In the genomic region with DNA sequence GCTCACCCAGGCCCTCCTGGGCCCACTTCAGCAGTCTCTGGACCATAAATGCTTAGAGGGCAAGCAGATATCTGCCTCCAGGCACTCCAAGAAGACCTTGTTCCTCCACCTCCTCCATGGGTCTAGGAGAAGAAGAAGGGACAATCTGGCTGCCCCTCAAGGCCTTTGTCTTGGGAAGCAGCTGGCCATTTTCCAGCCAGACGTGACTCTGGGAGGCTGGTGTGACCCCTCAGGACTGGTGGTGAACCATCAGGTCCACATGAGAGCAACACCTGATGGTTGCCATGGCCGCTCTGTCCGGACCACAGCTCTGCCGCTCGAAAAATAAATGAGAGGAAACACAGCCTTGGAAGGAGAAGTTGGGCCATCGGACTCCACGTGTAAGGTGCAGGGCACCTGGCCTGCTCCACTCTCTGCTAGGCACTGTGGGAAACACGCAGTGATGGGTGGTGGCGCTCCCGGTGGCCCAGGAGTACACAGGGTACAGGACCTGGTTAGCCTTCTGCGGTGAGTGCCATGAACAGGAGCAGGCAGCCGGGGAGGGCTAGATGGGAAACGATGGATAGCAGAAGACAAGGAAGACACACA, we compare ENCODE assay signal across 18 cellular contexts. TPM values are rescaled to one million over a fixed set of nuclear protein-coding genes. Genes with fewer than 3 reads are reported as not detected.
DNase-seq lines count a peak whose midpoint lies in the region; ATAC-seq and TF ChIP-seq lines count a peak whose summit lies in the region.
"Had no signal": no experiment of that assay in that cellular context is flagged by ENCODE, and none has a peak within 500 bp of the region (broad histone marks: within the 10 kb centered on the region; RNA-seq: fewer than 3 reads in every experiment).

No MANE protein-coding gene starts in this region.

- H2BK15ac ChIP-seq in IMR-90 (ENCODE audit: low read depth, low read length), result no peak overlapping the region
- H2BK15ac ChIP-seq in mesendoderm (replicated peaks; ENCODE audit: low read depth), result no peak overlapping the region

- peaks cover 13% of the 10 kb centered on the region; the same call in 1 of the 2 replicates for H4K20me1 ChIP-seq in IMR-90 (ENCODE audit: insufficient read depth, low read length)

- no peak for TF ChIP-seq CTCF in IMR-90 (conservative IDR thresholded peaks at IDR 0.05; ENCODE audit: low read depth, low read length)
- no peak for TF ChIP-seq CTCF in psoas muscle (IDR thresholded peaks at IDR 0.05)

- H3K23ac ChIP-seq in IMR-90 (ENCODE audit: low read depth, low read length) (no peak overlapping the region), mesendoderm (ENCODE audit: low read length) (peak overlapping the region; percentile 48)

- H3K9me1 ChIP-seq in IMR-90 (ENCODE audit: insufficient read depth, low read length), result peaks cover 5% of the 10 kb centered on the region; the same call in 1 of the 2 replicates

- ATAC-seq in left ventricle myocardium superior (no peak), IMR-90 (ENCODE audit: low read depth) (no peak), psoas muscle (no peak)
- ATAC-seq: A549 had no signal

- DNase-seq in left ventricle myocardium superior, result peak; percentile 23
- no peak for DNase-seq in cardiac septum (ENCODE audit: low spot score)
- no peak for DNase-seq in IMR-90
- no peak for DNase-seq in mesendoderm
- peak; percentile 4 to 42 for DNase-seq in psoas muscle
- no peak for DNase-seq in NCI-H1436 treated with DMSO at 0.1 percent for 48 hours (lab: John Stamatoyannopoulos, UW)
- no peak for DNase-seq in AG08395 (ENCODE audit: low spot score)
- no peak for DNase-seq in putamen (ENCODE audit: low spot score)
- DNase-seq: CD4-positive, alpha-beta T cell; DMS153; DMS79; GDM1; GM23248; HCEC 1CT had no signal

- no peak for TF ChIP-seq POLR2A in IMR-90 (IDR thresholded peaks at IDR 0.05; ENCODE audit: low read depth, low read length)

- H3K4me3 ChIP-seq in IMR-90 (ENCODE audit: insufficient read depth, low read depth, low read length), result no peak overlapping the region
- H3K4me3 ChIP-seq in mesendoderm (ENCODE audit: low read length), result no peak overlapping the region
- no peak overlapping the region for H3K4me3 ChIP-seq in psoas muscle
- H3K4me3 ChIP-seq: A549, GM23248 had no signal

- H3K14ac ChIP-seq in IMR-90 (replicated peaks; ENCODE audit: low read depth, low read length), result no peak overlapping the region

- no peak overlapping the region for H3K18ac ChIP-seq in IMR-90 (ENCODE audit: low read depth, low read length)
- H3K18ac ChIP-seq in mesendoderm (ENCODE audit: low read length), result no peak overlapping the region

- H3K4me1 ChIP-seq in IMR-90 (ENCODE audit: control insufficient read depth, insufficient read depth, low read length), result peaks cover 10% of the 10 kb centered on the region
- H3K4me1 ChIP-seq in mesendoderm (ENCODE audit: control insufficient read depth, low read depth, low read length), result peaks cover 16% of the 10 kb centered on the region
- H3K4me1 ChIP-seq in psoas muscle, result no peaks in the 10 kb centered on the region

- no peak overlapping the region; the same call in 1 of the 2 replicates for H3K4ac ChIP-seq in IMR-90 (ENCODE audit: low read depth, low read length)
- peak overlapping the region; percentile 25 for H3K4ac ChIP-seq in mesendoderm (ENCODE audit: low read depth, low read length)

- no peak overlapping the region for H3K27ac ChIP-seq in IMR-90 (ENCODE audit: insufficient read depth, low read length)
- H3K27ac ChIP-seq in mesendoderm (ENCODE audit: low read depth, low read length), result no peak overlapping the region
- H3K27ac ChIP-seq in psoas muscle, result no peak overlapping the region
- H3K27ac ChIP-seq: 22Rv1, C4-2B, GM23248 had no signal

- TF ChIP-seq RAD21 in IMR-90 (IDR thresholded peaks at IDR 0.05; ENCODE audit: low read length), result no peak

- no peaks in the 10 kb centered on the region for H3K9me3 ChIP-seq in IMR-90 (ENCODE audit: control insufficient read depth, insufficient read depth, low read length)
- no peaks in the 10 kb centered on the region for H3K9me3 ChIP-seq in psoas muscle
- H3K9me3 ChIP-seq: A549 had no signal

- H3K56ac ChIP-seq in IMR-90 (ENCODE audit: extremely low read depth, insufficient read depth, low read length), result no peak overlapping the region
- H3K56ac ChIP-seq in mesendoderm (ENCODE audit: low read length), result peak overlapping the region; percentile 74

- H4K5ac ChIP-seq in IMR-90 (ENCODE audit: low read depth, low read length) (no peak overlapping the region), mesendoderm (ENCODE audit: low read length) (no peak overlapping the region)

- peaks cover 18% of the 10 kb centered on the region for H3K79me2 ChIP-seq in mesendoderm (ENCODE audit: control insufficient read depth, insufficient read depth, low read length)

- H2BK5ac ChIP-seq in IMR-90 (ENCODE audit: low read depth, low read length, poor library complexity, severe bottlenecking) (no peak overlapping the region), mesendoderm (ENCODE audit: low read length) (no peak overlapping the region)

- POLR2A ChIA-PET in IMR-90 (lab: Charles Lee; ENCODE audit: unreplicated experiment), result no interaction called here

- H4K91ac ChIP-seq in IMR-90 (ENCODE audit: insufficient read depth, low read depth, low read length), result peak overlapping the region; percentile 12; the same call in 1 of the 2 replicates

- H2AK9ac ChIP-seq in IMR-90 (replicated peaks; ENCODE audit: low read depth, low read length, poor library complexity), result peak overlapping the region; percentile 37

- CTCF ChIA-PET in IMR-90 (lab: Yijun Ruan, JAX), result no interaction called here

- dilution Hi-C loops in IMR-90 (cut with HindIII; ENCODE audit: low sequenced_read_pairs, unreplicated experiment), result no loop called here

- H2AK5ac ChIP-seq in IMR-90 (ENCODE audit: low read depth, low read length), result peak overlapping the region; percentile 59; the same call in 1 of the 2 replicates
- peak overlapping the region; percentile 98 for H2AK5ac ChIP-seq in mesendoderm (ENCODE audit: low read length)

- H2AFZ ChIP-seq in IMR-90 (replicated peaks; ENCODE audit: low read length, poor library complexity), result no peak overlapping the region
- H2AFZ ChIP-seq: GM23248 had no signal

- intact Hi-C loops in left ventricle myocardium superior (cut with micrococcal nuclease), result no loop called here
- intact Hi-C loops in cardiac septum (cut with DNase I), result no loop called here
- intact Hi-C loops in IMR-90 (cut with micrococcal nuclease), result no loop called here
- intact Hi-C loops in psoas muscle (cut with DNase I), result loop anchor here in 1 of 2 donors (10.0 kb wide), 1 partner anchor 164 kb away; no protein-coding TSS in a partner anchor

- WGBS in IMR-90 (ENCODE audit: extremely low coverage in 2 of 2, insufficient read length in 1 of 2), 2 experiments, result 95% methylated on average over 7 of the region's 13 CpGs; no CpG with 5 or more reads in 1 of the 2 experiments
- WGBS in mesendoderm (ENCODE audit: extremely low coverage, insufficient coverage, low lambda C conversion rate), result no CpG with 5 or more reads among the region's 13 CpGs
- 85 to 92% (median 87%) methylated on average over 13 of the region's 13 CpGs for WGBS in psoas muscle, 3 donors

- H3K9ac ChIP-seq in IMR-90 (ENCODE audit: low read depth, low read length) (no peak overlapping the region), mesendoderm (ENCODE audit: low read length) (no peak overlapping the region)
- H3K9ac ChIP-seq: GM23248 had no signal

- no peak overlapping the region for H2BK120ac ChIP-seq in IMR-90 (ENCODE audit: low read depth, low read length)
- no peak overlapping the region for H2BK120ac ChIP-seq in mesendoderm (ENCODE audit: low read depth, low read length)

- H4K8ac ChIP-seq in IMR-90 (ENCODE audit: low read depth in 2 of 2, low read length in 2 of 2) (no peak overlapping the region), mesendoderm (ENCODE audit: low read depth, low read length) (no peak overlapping the region)

- peaks cover under 1% of the 10 kb centered on the region; the same call in 1 of the 2 replicates for H3K36me3 ChIP-seq in IMR-90 (ENCODE audit: control insufficient read depth, insufficient read depth, low read length)
- H3K36me3 ChIP-seq in mesendoderm (ENCODE audit: control insufficient read depth, insufficient read depth, low read length), result no peaks in the 10 kb centered on the region
- no peaks in the 10 kb centered on the region for H3K36me3 ChIP-seq in psoas muscle (ENCODE audit: insufficient read depth in 1 of 2, low read depth in 1 of 2)

- H3K27me3 ChIP-seq in IMR-90 (ENCODE audit: control insufficient read depth, insufficient read depth, low read length), result no peaks in the 10 kb centered on the region
- H3K27me3 ChIP-seq in mesendoderm (ENCODE audit: insufficient read depth, low read length, poor library complexity), result no peaks in the 10 kb centered on the region
- H3K27me3 ChIP-seq in psoas muscle (ENCODE audit: insufficient read depth in 3 of 3, low read length in 2 of 3), result peaks cover 0 to 53% (median 12%) of the 10 kb centered on the region in 3 donors

- BruUV-seq in IMR-90 (replicated peaks; lab: Mats Ljungman, UMichigan), result no TSS peak

- in situ Hi-C loops in IMR-90 (cut with MboI; ENCODE audit: low sequenced_read_pairs), result no loop called here

- H2BK20ac ChIP-seq in IMR-90 (ENCODE audit: low read depth, low read length), result no peak overlapping the region

- no peak overlapping the region for H3K4me2 ChIP-seq in IMR-90 (ENCODE audit: low read depth, low read length)
- no peak overlapping the region for H3K4me2 ChIP-seq in mesendoderm (ENCODE audit: low read length)
- H3K4me2 ChIP-seq: A549 had no signal

- H3K79me1 ChIP-seq in IMR-90 (ENCODE audit: low read depth in 1 of 2, low read length in 2 of 2), result peaks cover 0 to 7% of the 10 kb centered on the region in 2 experiments; a peak in 1 of 4 replicates
- no peaks in the 10 kb centered on the region for H3K79me1 ChIP-seq in mesendoderm (ENCODE audit: low read length)

TF ChIP-seq in IMR-90, 13 proteins besides CTCF, POLR2A, EP300 and RAD21 (continues in another document):
- no peak for TF ChIP-seq CHD1 (IDR thresholded peaks at IDR 0.05; ENCODE audit: low read depth, low read length)
- TF ChIP-seq FOS (IDR thresholded peaks at IDR 0.05; ENCODE audit: low read depth, low read length), result no peak
- TF ChIP-seq RFX5 (IDR thresholded peaks at IDR 0.05; ENCODE audit: low read depth, low read length), result no peak
- TF ChIP-seq MAFK (IDR thresholded peaks at IDR 0.05; ENCODE audit: low read depth, low read length), result no peak
- TF ChIP-seq NFE2L2 (IDR thresholded peaks at IDR 0.05; ENCODE audit: low read depth, low read length), result no peak
- no peak for TF ChIP-seq CEBPB (IDR thresholded peaks at IDR 0.05; ENCODE audit: low read depth, low read length)

RNA-seq across cellular contexts. Expression of a gene that starts 3.0 kb away (rescaled TPM):
- total RNA-seq in left ventricle myocardium superior (14.8 TPM), cardiac septum (21.6 TPM), IMR-90 (2012; rRNA removed) (19.2 and 21.1 TPM in 2 replicates), psoas muscle (10 to 100 TPM in 1 of 4 donors, 1 to 10 TPM in 3; 3.4 to 11.3 (median 4.7) TPM)
- polyA plus RNA-seq in IMR-90 (2012; rRNA removed) (154 and 173 TPM in 2 replicates), psoas muscle (1 to 10 TPM; 1.7 to 2.8 (median 2.6) TPM)
- polyA plus RNA-seq in IMR-90 (2012; cell fraction: cytosol; rRNA removed), result 95.5 and 194 TPM in 2 replicates
- polyA plus RNA-seq in IMR-90 (2012; cell fraction: nucleus; rRNA removed; ENCODE audit: low replicate concordance), result 391 and 419 TPM in 2 replicates
- 23.5 TPM for polyA plus RNA-seq in mesendoderm (2013, experiment 1 of 2)
- polyA plus RNA-seq in mesendoderm (2013, experiment 2 of 2), result 21.5 TPM
- total RNA-seq: B cell had no signal

Comparison
In these comparisons a context has a peak if more than half of its experiments do, and no peak if none do; other contexts are left out.
1. DNase-seq: peak in left ventricle myocardium superior (single experiment) and psoas muscle (2 of 2); none in cardiac septum (single experiment), IMR-90 (single experiment), mesendoderm (single experiment), NCI-H1436 treated with DMSO at 0.1 percent for 48 hours (single experiment), AG08395 (single experiment) and putamen (single experiment).